Comparison of ENCODE assay signal across 8 cellular contexts in the genomic region with DNA sequence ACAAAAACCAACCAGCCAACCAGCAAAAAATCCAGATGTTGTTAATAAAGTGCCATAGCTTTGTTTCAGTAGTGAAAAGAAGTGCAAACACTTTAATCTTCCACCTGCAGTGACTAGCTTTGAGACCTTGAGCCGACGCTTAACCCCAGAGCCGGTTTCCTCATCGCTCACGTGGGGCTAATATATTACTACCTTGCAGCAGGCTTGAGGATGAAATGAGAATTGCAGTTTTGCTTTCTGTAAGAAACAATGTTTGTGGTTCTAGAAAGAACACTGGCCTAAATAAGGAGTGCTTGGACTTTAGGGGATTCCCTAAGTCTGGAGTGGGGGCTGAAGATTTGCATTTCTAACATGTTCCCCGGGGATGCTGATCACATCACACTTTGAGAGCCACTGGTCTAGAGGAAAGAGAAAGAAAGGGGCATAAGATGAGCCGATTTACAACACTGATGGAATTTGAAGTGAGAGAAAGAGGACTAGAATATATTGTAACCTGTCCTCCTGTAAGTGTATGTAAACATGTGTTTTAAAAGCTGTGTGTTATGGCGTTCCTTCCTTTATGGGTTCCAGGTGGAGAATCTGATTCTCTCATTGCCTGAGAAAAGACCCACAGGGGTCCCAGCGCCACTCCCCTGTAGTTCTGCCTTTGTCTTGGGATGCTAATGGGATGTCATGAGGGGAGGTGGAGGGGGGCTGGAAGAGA. TPM values are rescaled to one million over a fixed set of nuclear protein-coding genes. Genes with fewer than 3 reads are reported as not detected.
DNase-seq lines count a peak whose midpoint lies in the region; ATAC-seq and TF ChIP-seq lines count a peak whose summit lies in the region.

No MANE protein-coding gene starts in this region.

- H3K36me3 ChIP-seq in Caco-2 (ENCODE audit: control insufficient read depth, insufficient read depth, low read length) = no peaks in the 10 kb centered on the region

- CTCF ChIA-PET in Caco-2 (lab: Charles Lee) = interaction anchor here (0.7 to 1.0 kb wide), 2 partner anchors 93 to 96 kb away, joined by 3 read pairs; a partner anchor contains a TSS
- CTCF ChIA-PET in MCF 10A (lab: Yijun Ruan, JAX) = interaction anchor here (0.6 to 4.2 kb wide), 15 partner anchors 10 to 103 kb away, joined by 3 to 25 read pairs (median 4); a partner anchor contains a TSS

- H3K36me3 Mint-ChIP-seq in Caco-2 (ENCODE audit: insufficient read depth, unreplicated experiment) (no peaks in the 10 kb centered on the region), MCF 10A (ENCODE audit: insufficient read depth, unreplicated experiment) (peaks cover 6% of the 10 kb centered on the region)

- BruUV-seq in Caco-2 (replicated peaks; lab: Mats Ljungman, UMichigan) (no TSS peak), MCF 10A (replicated peaks; lab: Mats Ljungman, UMichigan) (TSS peak; percentile 59)

- POLR2A ChIA-PET in Caco-2 (lab: Charles Lee) = interaction anchor here (0.8 kb wide), 1 partner anchor 95 kb away, joined by 3 read pairs; a partner anchor contains a TSS
- POLR2A ChIA-PET in MCF 10A (lab: Yijun Ruan, JAX) = interaction anchor here (0.6 to 2.5 kb wide), 32 partner anchors 8 to 236 kb away, joined by 3 to 25 read pairs (median 5); a partner anchor contains a TSS

- TF ChIP-seq CTCF in Caco-2 (IDR thresholded peaks at IDR 0.05; ENCODE audit: insufficient read depth in 1 of 2, low read depth in 1 of 2, low read length in 1 of 2, severe bottlenecking in 1 of 2, unreplicated experiment in 1 of 2) (peak in 1 of 2 experiments; percentile 11), MCF 10A (IDR thresholded peaks at IDR 0.05; ENCODE audit: unreplicated experiment) (no peak)

- no peaks in the 10 kb centered on the region for H3K27me3 ChIP-seq in Caco-2 (replicated peaks; ENCODE audit: control insufficient read depth, insufficient read depth, low read length)

- H3K9me3 ChIP-seq in Caco-2 = no peaks in the 10 kb centered on the region

- H3K4me3 Mint-ChIP-seq in Caco-2 (ENCODE audit: unreplicated experiment) = peak overlapping the region; percentile 77
- H3K4me3 Mint-ChIP-seq in MCF 10A (ENCODE audit: unreplicated experiment) = peak overlapping the region; percentile 77

- H3K27ac Mint-ChIP-seq in Caco-2 (ENCODE audit: unreplicated experiment) (peak overlapping the region; percentile 36), MCF 10A (ENCODE audit: low read depth, unreplicated experiment) (peak overlapping the region; percentile 91)

- DNase-seq in Caco-2 (peak in 1 of 2 experiments; percentile 39), SIG-M5 treated with dmso at 0.1 percent for 504 hours (lab: John Stamatoyannopoulos, UW; ENCODE audit: unreplicated experiment) (peak; percentile 70), MCF 10A (ENCODE audit: unreplicated experiment) (peak; percentile 75), kidney glomerular epithelial cell (lab: John Stamatoyannopoulos, UW) (peak; percentile 81), amygdala (lab: John Stamatoyannopoulos, UW) (no peak)
- peak; percentile 3 to 20 for DNase-seq in stimulated activated CD4-positive, alpha-beta T cell treated with anti-CD3 and anti-CD28 coated beads, Interleukin-4, amount 100 ng/mL, for 4 hours

- H3K4me1 Mint-ChIP-seq in Caco-2 (ENCODE audit: low read depth, unreplicated experiment) (no peaks in the 10 kb centered on the region), MCF 10A (ENCODE audit: insufficient read depth, unreplicated experiment) (peaks cover 26% of the 10 kb centered on the region)

- H3K27me3 Mint-ChIP-seq in Caco-2 (ENCODE audit: insufficient read depth, unreplicated experiment) (peaks cover 5% of the 10 kb centered on the region), MCF 10A (ENCODE audit: insufficient read depth, unreplicated experiment) (no peaks in the 10 kb centered on the region)

- peak overlapping the region; percentile 45 for H3K4me3 ChIP-seq in Caco-2 (ENCODE audit: low read depth, low read length)

- ATAC-seq in GM19328 (IDR thresholded peaks at IDR 0.05; ENCODE audit: unreplicated experiment) = peak; percentile 85
- ATAC-seq in HG03342 (IDR thresholded peaks at IDR 0.05; ENCODE audit: unreplicated experiment) = peak; percentile 92

- no peaks in the 10 kb centered on the region for H3K9me3 Mint-ChIP-seq in Caco-2 (ENCODE audit: unreplicated experiment)
- no peaks in the 10 kb centered on the region for H3K9me3 Mint-ChIP-seq in MCF 10A (ENCODE audit: unreplicated experiment)

- H3K4me1 ChIP-seq in Caco-2 = no peaks in the 10 kb centered on the region

- intact Hi-C loops in Caco-2 (cut with micrococcal nuclease; ENCODE audit: unreplicated experiment) = loop anchor here (5.0 kb wide), 1 partner anchor 94 kb away; a partner anchor contains a TSS
- intact Hi-C loops in MCF 10A (cut with micrococcal nuclease) = loop anchor here (1.0 to 5.0 kb wide), 6 partner anchors 29 to 96 kb away; a partner anchor contains a TSS

RNA-seq across cellular contexts. Expression of a gene that starts 1.4 kb away (rescaled TPM):
- 0.19 and 0.20 TPM in 2 replicates for total RNA-seq in Caco-2 (2022)
- 132 and 134 TPM in 2 replicates for total RNA-seq in MCF 10A (2022)

Comparison
In these comparisons a context has a peak if more than half of its experiments do, and no peak if none do; other contexts are left out.
1. DNase-seq: peak in SIG-M5 treated with dmso at 0.1 percent for 504 hours (single experiment), MCF 10A (single experiment), kidney glomerular epithelial cell (single experiment) and stimulated activated CD4-positive, alpha-beta T cell treated with anti-CD3 and anti-CD28 coated beads, Interleukin-4, amount 100 ng/mL, for 4 hours (2 of 2); none in amygdala (0 of 56).
2. RNA of a gene that starts 1.4 kb away (total RNA-seq): 132 to 134 TPM in MCF 10A; 0.19 to 0.20 TPM in Caco-2; every median in the first group is over 100 times any median in the second.